In genomic region chr4:171473155-171473554, GRCh38 we compare ENCODE assay signal across 19 cellular contexts.
DNase-seq lines count a peak whose midpoint lies in the region; ATAC-seq and TF ChIP-seq lines count a peak whose summit lies in the region.
"Had no signal": no experiment of that assay in that cellular context is flagged by ENCODE, and none has a peak within 500 bp of the region (broad histone marks: within the 10 kb centered on the region; RNA-seq: fewer than 3 reads in every experiment).

No MANE protein-coding gene starts in this region.

- H3K4me1 ChIP-seq in A673 (ENCODE audit: insufficient read depth, low read length, poor library complexity, severe bottlenecking) (no peaks in the 10 kb centered on the region), smooth muscle cell (ENCODE audit: low read depth) (no peaks in the 10 kb centered on the region), right cardiac atrium (ENCODE audit: control insufficient read depth, insufficient read depth, low read length) (no peaks in the 10 kb centered on the region)
- H3K4me1 ChIP-seq: BLaER1 treated with 17β-estradiol and CSF1 and Interleukin-3, amounts not matched to agents 10 nM and 100 nM had no signal

- ATAC-seq in GM18519 (IDR thresholded peaks at IDR 0.05; ENCODE audit: low FRiP score, unreplicated experiment) (peak; percentile 48), GM19463 (IDR thresholded peaks at IDR 0.05; ENCODE audit: unreplicated experiment) (peak; percentile 49), right cardiac atrium (no peak), HG03135 (IDR thresholded peaks at IDR 0.05; ENCODE audit: unreplicated experiment) (no peak)
- ATAC-seq: GM23338 had no signal

- peak overlapping the region; percentile 7; the same call in 1 of the 2 replicates for H3K27ac ChIP-seq in SK-N-MC
- H3K27ac ChIP-seq in A673 (ENCODE audit: low read depth, low read length, poor library complexity, severe bottlenecking), result no peak overlapping the region
- no peak overlapping the region for H3K27ac ChIP-seq in smooth muscle cell (ENCODE audit: low read depth)
- no peak overlapping the region for H3K27ac ChIP-seq in right cardiac atrium (ENCODE audit: low read length)
- H3K27ac ChIP-seq: BLaER1 treated with 17β-estradiol and CSF1 and Interleukin-3, amounts not matched to agents 10 nM and 100 nM; KMS-11 had no signal

- H3K9ac ChIP-seq in SK-N-MC (ENCODE audit: insufficient read length) (no peak overlapping the region), smooth muscle cell (ENCODE audit: low read depth) (no peak overlapping the region)
- H3K9ac ChIP-seq: BLaER1 treated with 17β-estradiol and CSF1 and Interleukin-3, amounts not matched to agents 10 nM and 100 nM; KMS-11 had no signal

- H3K4me2 ChIP-seq in smooth muscle cell, result no peak overlapping the region
- H3K4me2 ChIP-seq: BLaER1 treated with 17β-estradiol and CSF1 and Interleukin-3, amounts not matched to agents 10 nM and 100 nM; GM23338; KMS-11 had no signal

- no peak overlapping the region for H3K4me3 ChIP-seq in SK-N-MC
- no peak overlapping the region for H3K4me3 ChIP-seq in A673 (ENCODE audit: low read depth, low read length, poor library complexity, severe bottlenecking)
- no peak overlapping the region for H3K4me3 ChIP-seq in smooth muscle cell
- no peak overlapping the region for H3K4me3 ChIP-seq in right cardiac atrium (ENCODE audit: low read length)
- H3K4me3 ChIP-seq: BLaER1 treated with 17β-estradiol and CSF1 and Interleukin-3, amounts not matched to agents 10 nM and 100 nM; GM23338 had no signal

- H4K20me1 ChIP-seq in smooth muscle cell (ENCODE audit: low read depth), result no peaks in the 10 kb centered on the region
- H4K20me1 ChIP-seq: BLaER1 treated with 17β-estradiol and CSF1 and Interleukin-3, amounts not matched to agents 10 nM and 100 nM had no signal

- no peak overlapping the region for H2AFZ ChIP-seq in smooth muscle cell (ENCODE audit: low read depth)
- H2AFZ ChIP-seq: GM23338 had no signal

- intact Hi-C loops in A673 (cut with micrococcal nuclease; ENCODE audit: unreplicated experiment), result no loop called here
- intact Hi-C loops in right cardiac atrium (cut with DNase I), result no loop called here

- no peaks in the 10 kb centered on the region for H3K36me3 ChIP-seq in SK-N-MC (ENCODE audit: insufficient read depth, low read length)
- no peaks in the 10 kb centered on the region for H3K36me3 ChIP-seq in A673 (ENCODE audit: insufficient read depth, low read length, poor library complexity, severe bottlenecking)
- no peaks in the 10 kb centered on the region for H3K36me3 ChIP-seq in smooth muscle cell (ENCODE audit: low read depth)
- H3K36me3 ChIP-seq: BLaER1 treated with 17β-estradiol and CSF1 and Interleukin-3, amounts not matched to agents 10 nM and 100 nM had no signal

- POLR2A ChIA-PET in A673 (lab: Charles Lee; ENCODE audit: low non-redundant PET), result no interaction called here

- H3F3A ChIP-seq in smooth muscle cell (ENCODE audit: low read depth), result no peaks in the 10 kb centered on the region

- H3K9me3 ChIP-seq in SK-N-MC (ENCODE audit: low read depth, low read length), result no peaks in the 10 kb centered on the region
- no peaks in the 10 kb centered on the region for H3K9me3 ChIP-seq in A673 (ENCODE audit: low read depth, low read length, poor library complexity, severe bottlenecking)
- no peaks in the 10 kb centered on the region for H3K9me3 ChIP-seq in smooth muscle cell (replicated peaks; ENCODE audit: low read depth)
- H3K9me3 ChIP-seq in right cardiac atrium (ENCODE audit: control insufficient read depth, low read length), result no peaks in the 10 kb centered on the region
- H3K9me3 ChIP-seq: BLaER1 treated with 17β-estradiol and CSF1 and Interleukin-3, amounts not matched to agents 10 nM and 100 nM had no signal

- H3K79me2 ChIP-seq in smooth muscle cell (ENCODE audit: low read depth), result no peaks in the 10 kb centered on the region

- TF ChIP-seq CTCF in A673 (conservative IDR thresholded peaks at IDR 0.05; ENCODE audit: low read depth, low read length), result no peak
- TF ChIP-seq CTCF in smooth muscle cell (IDR thresholded peaks at IDR 0.05; ENCODE audit: borderline replicate concordance, insufficient read depth, poor library complexity, severe bottlenecking), result no peak

- 92% methylated on average over 2 of the region's 2 CpGs for WGBS in smooth muscle cell (ENCODE audit: low lambda C conversion rate)
- 54% methylated on average over 2 of the region's 2 CpGs for WGBS in right cardiac atrium

- BruUV-seq in A673 (replicated peaks; lab: Mats Ljungman, UMichigan), result no TSS peak

- DNase-seq in SK-N-MC (ENCODE audit: low read depth, low spot score), result no peak
- DNase-seq in A673 (ENCODE audit: low spot score), result no peak
- DNase-seq in smooth muscle cell (lab: John Stamatoyannopoulos, UW; ENCODE audit: unreplicated experiment), result no peak
- DNase-seq in right cardiac atrium, result no peak
- DNase-seq: 8988T; CD4-positive, CD25-positive, alpha-beta regulatory T cell; CD8-positive, alpha-beta memory T cell; COR-L47; DMS 273 treated with DMSO at 0.1 percent for 48 hours; DMS53; DND-41; EL; HCEC 1CT had no signal

- no peaks in the 10 kb centered on the region for H3K27me3 ChIP-seq in A673 (replicated peaks; ENCODE audit: insufficient read depth, low read depth, low read length, poor library complexity)
- H3K27me3 ChIP-seq in smooth muscle cell (ENCODE audit: low read depth), result no peaks in the 10 kb centered on the region
- no peaks in the 10 kb centered on the region for H3K27me3 ChIP-seq in right cardiac atrium (ENCODE audit: control insufficient read depth, insufficient read depth)
- H3K27me3 ChIP-seq: BLaER1 treated with 17β-estradiol and CSF1 and Interleukin-3, amounts not matched to agents 10 nM and 100 nM had no signal

- CTCF ChIA-PET in A673 (lab: Charles Lee), result no interaction called here

Comparison
In these comparisons a context has a peak if more than half of its experiments do, and no peak if none do; other contexts are left out.
1. ATAC-seq: peak in GM18519 (single experiment) and GM19463 (single experiment); none in right cardiac atrium (0 of 2) and HG03135 (single experiment).